ENCODE assay signal across 8 cellular contexts in genomic region chr19:4007021-4007835, GRCh38. TPM values are rescaled to one million over a fixed set of nuclear protein-coding genes. Genes with fewer than 3 reads are reported as not detected.
DNase-seq lines count a peak whose midpoint lies in the region; ATAC-seq and TF ChIP-seq lines count a peak whose summit lies in the region.

Gene PIAS4 (plus strand): TSS chr19:4007736. CDS start chr19:4007761, 25 bp downstream.

- peaks cover 4% of the 10 kb centered on the region; the same call in 1 of the 2 replicates for H3K36me3 ChIP-seq in DOHH2 (ENCODE audit: control insufficient read depth, low read length)
- H3K36me3 ChIP-seq in GM23338 (ENCODE audit: insufficient read depth), result no peaks in the 10 kb centered on the region

- peaks cover 17% of the 10 kb centered on the region for H3K4me1 Mint-ChIP-seq in GM23338
- H3K4me1 Mint-ChIP-seq in activated T-helper 2 cell treated with anti-CD3 and anti-CD28 coated beads, Interferon-gamma antibody, Interleukin-2, Interleukin-4, amounts not matched to agents 10 μg/mL and 5 μg/mL and 100 μg/mL, durations not matched to agents 14 hours and 24 hours and 36 hours (ENCODE audit: low read depth), result peaks cover 8% of the 10 kb centered on the region
- H3K4me1 Mint-ChIP-seq in natural killer cell treated with Interleukin-12 subunit alpha and Interleukin-12 subunit beta and Interleukin-15 and Interleukin-18, amount 100 ng/mL, for 72 hours (ENCODE audit: low read depth in 2 of 2), result peaks cover 15 to 18% of the 10 kb centered on the region in 2 donors

- no peaks in the 10 kb centered on the region for H3K9me3 ChIP-seq in DOHH2 (ENCODE audit: control insufficient read depth, insufficient read depth, low read length)

- H3K9me3 Mint-ChIP-seq in GM23338, result no peaks in the 10 kb centered on the region
- no peaks in the 10 kb centered on the region for H3K9me3 Mint-ChIP-seq in activated T-helper 2 cell treated with anti-CD3 and anti-CD28 coated beads, Interferon-gamma antibody, Interleukin-2, Interleukin-4, amounts not matched to agents 10 μg/mL and 5 μg/mL and 100 μg/mL, durations not matched to agents 14 hours and 24 hours and 36 hours
- no peaks in the 10 kb centered on the region for H3K9me3 Mint-ChIP-seq in natural killer cell treated with Interleukin-12 subunit alpha and Interleukin-12 subunit beta and Interleukin-15 and Interleukin-18, amount 100 ng/mL, for 72 hours

- intact Hi-C loops in activated T-helper 2 cell treated with anti-CD3 and anti-CD28 coated beads, Interferon-gamma antibody, Interleukin-2, Interleukin-4, amounts not matched to agents 10 μg/mL and 5 μg/mL and 100 μg/mL, durations not matched to agents 14 hours and 24 hours and 36 hours (cut with micrococcal nuclease), result loop anchor here (1.0 to 10.0 kb wide), 5 partner anchors 17 to 175 kb away; partner anchors contain the start of genes ANKRD24, EEF2, MAP2K2 and SIRT6

- peak within 1 kb of the TSS; percentile 86 for H3K4me3 Mint-ChIP-seq in GM23338
- H3K4me3 Mint-ChIP-seq in activated T-helper 2 cell treated with anti-CD3 and anti-CD28 coated beads, Interferon-gamma antibody, Interleukin-2, Interleukin-4, amounts not matched to agents 10 μg/mL and 5 μg/mL and 100 μg/mL, durations not matched to agents 14 hours and 24 hours and 36 hours (ENCODE audit: low read depth), result peak within 1 kb of the TSS; percentile 86
- peak within 1 kb of the TSS; percentile 88 for H3K4me3 Mint-ChIP-seq in natural killer cell treated with Interleukin-12 subunit alpha and Interleukin-12 subunit beta and Interleukin-15 and Interleukin-18, amount 100 ng/mL, for 72 hours

- no peaks in the 10 kb centered on the region for H3K27me3 ChIP-seq in DOHH2 (ENCODE audit: control insufficient read depth, low read length)
- H3K27me3 ChIP-seq in GM23338 (ENCODE audit: insufficient read depth), result no peaks in the 10 kb centered on the region

- peak within 1 kb of the TSS; percentile 98 for H3K4me2 ChIP-seq in DOHH2 (ENCODE audit: low read length)
- peak within 1 kb of the TSS; percentile 96 for H3K4me2 ChIP-seq in GM23338

- H3K4me1 ChIP-seq in DOHH2 (ENCODE audit: control insufficient read depth, low read length) (peaks cover 15% of the 10 kb centered on the region), GM23338 (ENCODE audit: insufficient read depth) (peaks cover 14% of the 10 kb centered on the region; the same call in 1 of the 2 replicates)

- peak; percentile 89 for ATAC-seq in GM23338
- peak; percentile 95 to 97 for ATAC-seq in natural killer cell treated with Interleukin-12 subunit alpha and Interleukin-12 subunit beta and Interleukin-15 and Interleukin-18, amount 100 ng/mL, for 72 hours
- peak; percentile 96 for ATAC-seq in stimulated activated naive CD8-positive, alpha-beta T cell treated with anti-CD3 and anti-CD28 coated beads, Interleukin-15, Interleukin-2, amounts not matched to agents 100 U/mL and 50 U/mL, for 24 hours

- peaks cover 8% of the 10 kb centered on the region for H3K27me3 Mint-ChIP-seq in GM23338 (ENCODE audit: insufficient read depth, low read depth, poor library complexity)
- H3K27me3 Mint-ChIP-seq in activated T-helper 2 cell treated with anti-CD3 and anti-CD28 coated beads, Interferon-gamma antibody, Interleukin-2, Interleukin-4, amounts not matched to agents 10 μg/mL and 5 μg/mL and 100 μg/mL, durations not matched to agents 14 hours and 24 hours and 36 hours (ENCODE audit: low read depth), result no peaks in the 10 kb centered on the region
- no peaks in the 10 kb centered on the region for H3K27me3 Mint-ChIP-seq in natural killer cell treated with Interleukin-12 subunit alpha and Interleukin-12 subunit beta and Interleukin-15 and Interleukin-18, amount 100 ng/mL, for 72 hours

- H2AFZ ChIP-seq in GM23338, result peak within 1 kb of the TSS; percentile 83; the same call in 1 of the 2 replicates

- TF ChIP-seq CTCF in DOHH2 (IDR thresholded peaks at IDR 0.05; ENCODE audit: low read depth, low read length, poor library complexity, severe bottlenecking), result peak; percentile 19
- no peak for TF ChIP-seq CTCF in GM23338 (conservative IDR thresholded peaks at IDR 0.05; ENCODE audit: low read depth in 2 of 2)
- no peak for TF ChIP-seq CTCF in LNCaP clone FGC (IDR thresholded peaks at IDR 0.05; ENCODE audit: control insufficient read depth, extremely low read depth, insufficient read depth)

- H4K20me1 ChIP-seq in DOHH2 (ENCODE audit: control insufficient read depth, insufficient read depth, low read depth, low read length) (peaks cover 5% of the 10 kb centered on the region; the same call in 1 of the 2 replicates), GM23338 (replicated peaks; ENCODE audit: insufficient read depth) (peaks cover 14% of the 10 kb centered on the region)

- H3K27ac ChIP-seq in DOHH2 (ENCODE audit: low read depth, low read length) (peak within 1 kb of the TSS; percentile 70), GM23338 (ENCODE audit: low read depth) (peak within 1 kb of the TSS; percentile 90)

- H3K9me2 ChIP-seq in DOHH2 (replicated peaks; ENCODE audit: control insufficient read depth, low read length) (no peaks in the 10 kb centered on the region), GM23338 (ENCODE audit: insufficient read depth) (no peaks in the 10 kb centered on the region)

- H3K4me3 ChIP-seq in DOHH2 (ENCODE audit: low read length) (peak within 1 kb of the TSS; percentile 98), GM23338 (peak within 1 kb of the TSS; percentile 94), LNCaP clone FGC (ENCODE audit: low read depth, low read length) (peak within 1 kb of the TSS; percentile 95)

- peak; percentile 97 for DNase-seq in GM23338 (ENCODE audit: low spot score)
- peak; percentile 65 for DNase-seq in LNCaP clone FGC (ENCODE audit: low read depth)
- peak; percentile 98 for DNase-seq in RPMI8226
- peak; percentile 94 for DNase-seq in activated T-helper 2 cell treated with anti-CD3 and anti-CD28 coated beads, Interferon-gamma antibody, Interleukin-2, Interleukin-4, amounts not matched to agents 10 μg/mL and 5 μg/mL and 100 μg/mL, durations not matched to agents 14 hours and 24 hours and 36 hours (ENCODE audit: low spot score)
- peak; percentile 82 for DNase-seq in fibroblast of peridontal ligament (ENCODE audit: extremely low read depth)
- peak; percentile 98 for DNase-seq in natural killer cell treated with Interleukin-12 subunit alpha and Interleukin-12 subunit beta and Interleukin-15 and Interleukin-18, amount 100 ng/mL, for 72 hours (ENCODE audit: low spot score)
- DNase-seq in stimulated activated naive CD8-positive, alpha-beta T cell treated with anti-CD3 and anti-CD28 coated beads, Interleukin-15, Interleukin-2, amounts not matched to agents 100 U/mL and 50 U/mL, for 24 hours, result peak; percentile 95

- H3K79me2 ChIP-seq in DOHH2 (ENCODE audit: control insufficient read depth, low read length) (peaks cover 48% of the 10 kb centered on the region), GM23338 (replicated peaks; ENCODE audit: insufficient read depth) (peaks cover 38% of the 10 kb centered on the region)

- H3F3A ChIP-seq in DOHH2 (ENCODE audit: control insufficient read depth, insufficient read depth), result peaks cover 3% of the 10 kb centered on the region
- peaks cover 6% of the 10 kb centered on the region; the same call in 1 of the 2 replicates for H3F3A ChIP-seq in GM23338 (replicated peaks; ENCODE audit: low read depth)

- no peak within 1 kb of the TSS; the same call in 1 of the 2 replicates for H3K27ac Mint-ChIP-seq in GM23338
- H3K27ac Mint-ChIP-seq in activated T-helper 2 cell treated with anti-CD3 and anti-CD28 coated beads, Interferon-gamma antibody, Interleukin-2, Interleukin-4, amounts not matched to agents 10 μg/mL and 5 μg/mL and 100 μg/mL, durations not matched to agents 14 hours and 24 hours and 36 hours, result peak within 1 kb of the TSS; percentile 73
- peak within 1 kb of the TSS; percentile 70 to 88 for H3K27ac Mint-ChIP-seq in natural killer cell treated with Interleukin-12 subunit alpha and Interleukin-12 subunit beta and Interleukin-15 and Interleukin-18, amount 100 ng/mL, for 72 hours

- peaks cover under 1% of the 10 kb centered on the region; the same call in 1 of the 3 replicates for H3K36me3 Mint-ChIP-seq in GM23338 (ENCODE audit: low read depth)
- H3K36me3 Mint-ChIP-seq in activated T-helper 2 cell treated with anti-CD3 and anti-CD28 coated beads, Interferon-gamma antibody, Interleukin-2, Interleukin-4, amounts not matched to agents 10 μg/mL and 5 μg/mL and 100 μg/mL, durations not matched to agents 14 hours and 24 hours and 36 hours (ENCODE audit: low read depth), result peaks cover 6% of the 10 kb centered on the region
- H3K36me3 Mint-ChIP-seq in natural killer cell treated with Interleukin-12 subunit alpha and Interleukin-12 subunit beta and Interleukin-15 and Interleukin-18, amount 100 ng/mL, for 72 hours, result no peaks in the 10 kb centered on the region

TF ChIP-seq in GM23338, 12 proteins besides CTCF, POLR2A, EP300 and RAD21 (continues in another document):
- TF ChIP-seq CREB1 (CRISPR knock-in tag; IDR thresholded peaks at IDR 0.05; ENCODE audit: low read depth) (peak; percentile 59), JUNB (IDR thresholded peaks at IDR 0.05; ENCODE audit: unreplicated experiment) (no peak), ETS1 (IDR thresholded peaks at IDR 0.05) (peak; percentile 43; the same call in 1 of the 2 replicates)

RNA-seq across cellular contexts. Expression of gene PIAS4, which starts in this region (rescaled TPM):
- 34.1 and 48.4 TPM in 2 replicates for total RNA-seq in GM23338 (2014; rRNA removed; shearing (Covaris generic))
- 17.0 and 20.0 TPM in 2 replicates for polyA plus RNA-seq in GM23338 (2016; fragmentation: Nextera tagmentation; extraction: Ambion mirVana)
- 31.5 and 36.3 TPM in 2 replicates for total RNA-seq in activated T-helper 2 cell treated with anti-CD3 and anti-CD28 coated beads, Interferon-gamma antibody, Interleukin-2, Interleukin-4, amounts not matched to agents 10 μg/mL and 5 μg/mL and 100 μg/mL, durations not matched to agents 14 hours and 24 hours and 36 hours
- total RNA-seq in natural killer cell treated with Interleukin-12 subunit alpha and Interleukin-12 subunit beta and Interleukin-15 and Interleukin-18, amount 100 ng/mL, for 72 hours, result 10 to 100 TPM; 39.4 to 58.6 TPM

Comparison
In these comparisons a context has a peak if more than half of its experiments do, and no peak if none do; other contexts are left out.
1. Peak in every context shown above with its lines: DNase-seq, ATAC-seq, H3K4me3 ChIP-seq and H3K27ac ChIP-seq.